29 cellular contexts compared by ENCODE assay signal in genomic region chr20:60624066-60624465, GRCh38.
"Had no signal": no experiment of that assay in that cellular context is flagged by ENCODE, and none has a peak within 500 bp of the region (broad histone marks: within the 10 kb centered on the region; RNA-seq: fewer than 3 reads in every experiment).

No MANE protein-coding gene starts in this region.

- H3K36me3 Mint-ChIP-seq: immature natural killer cell; naive thymus-derived CD8-positive, alpha-beta T cell; stimulated activated naive B cell treated with anti-CD40 and anti-IgM and Interleukin-4, amounts not matched to agents 10 μg/mL and 1 μg/mL and 100 μg/mL, for 72 hours had no signal

- H3K4me1 ChIP-seq: heart left ventricle, lower lobe of right lung, parathyroid adenoma, psoas muscle, stomach, testis, thyroid gland, transverse colon, upper lobe of right lung had no signal

- H3K4me3 Mint-ChIP-seq: immature natural killer cell; naive thymus-derived CD8-positive, alpha-beta T cell; nephron; neural crest cell; stimulated activated naive B cell treated with anti-CD40 and anti-IgM and Interleukin-4, amounts not matched to agents 10 μg/mL and 1 μg/mL and 100 μg/mL, for 72 hours had no signal

- FAIRE-seq: islet of Langerhans, kidney, urothelium cell line had no signal

- H3K4me3 ChIP-seq: heart left ventricle, lower lobe of right lung, psoas muscle, skin epidermis, stomach, testis, thyroid gland, transverse colon, upper lobe of right lung had no signal

- H3K27ac ChIP-seq: heart left ventricle, lower lobe of right lung, neutrophil, parathyroid adenoma, psoas muscle, skin epidermis, stomach, testis, thyroid gland, transverse colon, upper lobe of right lung had no signal

- DNase-seq: heart left ventricle; hypothalamus; immature natural killer cell; kidney; lower lobe of right lung; mammary epithelial cell; mesenchymal stem cell; naive thymus-derived CD8-positive, alpha-beta T cell; occipital lobe; psoas muscle; stimulated activated CD4-positive, alpha-beta T cell treated with anti-CD3 and anti-CD28 coated beads, Interleukin-12 subunit alpha, Interleukin-12 subunit beta, amount 100 ng/mL, for 4 hours; stimulated activated CD4-positive, alpha-beta T cell treated with anti-CD3 and anti-CD28 coated beads, Interleukin-15, amount 100 ng/mL, for 24 hours; stimulated activated CD4-positive, alpha-beta T cell treated with anti-CD3 and anti-CD28 coated beads, Interleukin-2, amount 100 ng/mL, for 24 hours; stimulated activated CD4-positive, alpha-beta T cell treated with anti-CD3 and anti-CD28 coated beads, Interleukin-4, amount 100 ng/mL, for 1 hour; stimulated activated naive B cell treated with anti-CD40 and anti-IgM and Interleukin-4, amounts not matched to agents 10 μg/mL and 1 μg/mL and 100 μg/mL, for 72 hours; stimulated activated naive CD8-positive, alpha-beta T cell treated with anti-CD3 and anti-CD28 coated beads, Interleukin-15, Interleukin-2, amounts not matched to agents 100 U/mL and 50 U/mL, for 24 hours; stomach; testis; thyroid gland; transverse colon; upper lobe of right lung had no signal

- H3K27ac Mint-ChIP-seq: immature natural killer cell; naive thymus-derived CD8-positive, alpha-beta T cell; nephron; stimulated activated naive B cell treated with anti-CD40 and anti-IgM and Interleukin-4, amounts not matched to agents 10 μg/mL and 1 μg/mL and 100 μg/mL, for 72 hours had no signal

- H3K9me3 Mint-ChIP-seq: immature natural killer cell; nephron; neural crest cell; stimulated activated naive B cell treated with anti-CD40 and anti-IgM and Interleukin-4, amounts not matched to agents 10 μg/mL and 1 μg/mL and 100 μg/mL, for 72 hours had no signal

- H3K4me1 Mint-ChIP-seq: immature natural killer cell; naive thymus-derived CD8-positive, alpha-beta T cell; nephron; neural crest cell; stimulated activated naive B cell treated with anti-CD40 and anti-IgM and Interleukin-4, amounts not matched to agents 10 μg/mL and 1 μg/mL and 100 μg/mL, for 72 hours had no signal

- H3K27me3 ChIP-seq: neutrophil, testis, thyroid gland, transverse colon, upper lobe of right lung had no signal

- ATAC-seq: lower lobe of right lung; naive thymus-derived CD8-positive, alpha-beta T cell; psoas muscle; sciatic nerve; stimulated activated naive B cell treated with anti-CD40 and anti-IgM and Interleukin-4, amounts not matched to agents 10 μg/mL and 1 μg/mL and 100 μg/mL, for 72 hours; stimulated activated naive CD8-positive, alpha-beta T cell treated with anti-CD3 and anti-CD28 coated beads, Interleukin-15, Interleukin-2, amounts not matched to agents 100 U/mL and 50 U/mL, for 24 hours; upper lobe of right lung had no signal

- H3K9me3 ChIP-seq: heart left ventricle, lower lobe of right lung, neutrophil, psoas muscle, testis, thyroid gland, transverse colon, upper lobe of right lung had no signal
